16 cellular contexts compared by ENCODE assay signal in genomic region chr20:20199338-20200160, GRCh38.
DNase-seq lines count a peak whose midpoint lies in the region; ATAC-seq lines count a peak whose summit lies in the region.
"Had no signal": no experiment of that assay in that cellular context is flagged by ENCODE, and none has a peak within 500 bp of the region (broad histone marks: within the 10 kb centered on the region; RNA-seq: fewer than 3 reads in every experiment).

No MANE protein-coding gene starts in this region.

- no peak for ATAC-seq in HG03095 (IDR thresholded peaks at IDR 0.05; ENCODE audit: unreplicated experiment)
- ATAC-seq: activated CD4-positive, CD25-positive, alpha-beta regulatory T cell treated with anti-CD3 and anti-CD28 coated beads, Interleukin-2, amount 50 U/mL, for 24 hours had no signal

- DNase-seq in M059J (ENCODE audit: low read depth) (peak; percentile 83), NCI-H2227 treated with DMSO at 0.1 percent for 48 hours (lab: John Stamatoyannopoulos, UW) (peak; percentile 64), amniotic epithelial cell (ENCODE audit: low read depth) (peak; percentile 0), retina (peak; percentile 44), NCI-H2196 (lab: John Stamatoyannopoulos, UW; ENCODE audit: unreplicated experiment) (no peak)
- DNase-seq in stimulated activated CD4-positive, alpha-beta T cell treated with anti-CD3 and anti-CD28 coated beads, Interleukin-1b, Interleukin-23, amount 100 ng/mL, for 48 hours = no peak
- DNase-seq in stimulated activated CD4-positive, alpha-beta T cell treated with anti-CD3 and anti-CD28 coated beads, Interleukin-12 subunit alpha, Interleukin-12 subunit beta, amount 100 ng/mL, for 4 hours = no peak
- DNase-seq: activated CD8-positive, alpha-beta memory T cell treated with anti-CD3 and anti-CD28 coated beads, Interleukin-2, amount 50 U/mL, for 4 hours; foreskin fibroblast; HFFc6; naive B cell; stimulated activated naive CD4-positive, alpha-beta T cell; T-helper 2 cell; trophoblast cell had no signal

Comparison
In these comparisons a context has a peak if more than half of its experiments do, and no peak if none do; other contexts are left out.
1. DNase-seq: peak in M059J (single experiment), NCI-H2227 treated with DMSO at 0.1 percent for 48 hours (single experiment), amniotic epithelial cell (single experiment) and retina (single experiment); none in stimulated activated CD4-positive, alpha-beta T cell treated with anti-CD3 and anti-CD28 coated beads, Interleukin-1b, Interleukin-23, amount 100 ng/mL, for 48 hours (single experiment), NCI-H2196 (single experiment) and stimulated activated CD4-positive, alpha-beta T cell treated with anti-CD3 and anti-CD28 coated beads, Interleukin-12 subunit alpha, Interleukin-12 subunit beta, amount 100 ng/mL, for 4 hours (single experiment).